In the genomic region with DNA sequence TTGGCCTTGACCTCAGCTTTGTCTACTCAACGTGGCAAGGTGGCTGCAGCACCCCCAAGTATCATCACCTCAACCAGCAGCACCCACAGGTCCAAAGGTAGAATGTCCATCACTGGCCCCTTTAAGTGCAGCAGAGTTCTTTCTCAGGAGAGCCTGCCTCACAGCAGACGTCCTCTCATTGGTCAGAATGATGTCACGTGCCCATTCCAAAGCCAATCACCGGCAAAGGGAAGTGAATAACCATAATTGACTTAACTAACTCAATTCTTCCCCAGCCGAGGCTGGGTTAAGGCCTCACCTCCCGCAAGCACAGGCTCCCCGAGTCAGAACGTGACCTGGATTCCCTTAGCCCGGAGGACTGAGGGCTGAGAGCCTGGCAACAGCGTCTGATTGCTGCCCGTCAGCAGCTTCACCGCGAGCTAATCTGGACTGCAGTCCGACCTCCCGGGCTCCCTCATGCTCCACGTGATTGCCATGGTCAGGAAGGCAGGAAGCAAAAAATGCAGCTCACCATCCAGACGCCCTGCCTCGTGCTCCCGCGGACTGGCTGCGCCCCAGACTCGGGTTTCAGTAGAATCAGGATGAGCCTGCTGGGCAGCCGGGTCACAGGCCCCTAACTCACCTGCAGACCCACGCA, we compare ENCODE assay signal across 15 cellular contexts.
DNase-seq lines count a peak whose midpoint lies in the region; ATAC-seq and TF ChIP-seq lines count a peak whose summit lies in the region.
"Had no signal": no experiment of that assay in that cellular context is flagged by ENCODE, and none has a peak within 500 bp of the region (broad histone marks: within the 10 kb centered on the region; RNA-seq: fewer than 3 reads in every experiment).

No MANE protein-coding gene starts in this region.

- no peaks in the 10 kb centered on the region for H3K9me3 ChIP-seq in right cardiac atrium (ENCODE audit: control insufficient read depth, low read length)

- intact Hi-C loops in right cardiac atrium (cut with DNase I), result no loop called here
- intact Hi-C loops in posterior cingulate gyrus (cut with DNase I), result no loop called here

- H3K36me3 Mint-ChIP-seq in WTC11 (peaks cover 43% of the 10 kb centered on the region), mesothelial cell of epicardium (no peaks in the 10 kb centered on the region)

- peak overlapping the region; percentile 18 for H3K4me3 ChIP-seq in right cardiac atrium (ENCODE audit: low read length)
- H3K4me3 ChIP-seq: BLaER1 treated with 17β-estradiol and CSF1 and Interleukin-3, amounts not matched to agents 10 nM and 100 nM had no signal

- peaks cover 41% of the 10 kb centered on the region for H3K9me3 Mint-ChIP-seq in WTC11
- H3K9me3 Mint-ChIP-seq in mesothelial cell of epicardium, result no peaks in the 10 kb centered on the region
- H3K9me3 Mint-ChIP-seq: activated CD8-positive, alpha-beta T cell treated with anti-CD3 and anti-CD28 coated beads for 36 hours had no signal

- H3K27me3 ChIP-seq in right cardiac atrium (ENCODE audit: control insufficient read depth, insufficient read depth), result no peaks in the 10 kb centered on the region
- H3K27me3 ChIP-seq: BLaER1 treated with 17β-estradiol and CSF1 and Interleukin-3, amounts not matched to agents 10 nM and 100 nM had no signal

- CTCF ChIA-PET in WTC11 (lab: Charles Lee), result no interaction called here

- 31% methylated on average over 24 of the region's 24 CpGs for WGBS in right cardiac atrium

- H3K27ac Mint-ChIP-seq in WTC11 (no peak overlapping the region), mesothelial cell of epicardium (no peak overlapping the region)
- H3K27ac Mint-ChIP-seq: activated CD8-positive, alpha-beta T cell treated with anti-CD3 and anti-CD28 coated beads for 36 hours had no signal

- H3K27me3 Mint-ChIP-seq in WTC11 (ENCODE audit: low read depth) (peaks cover 29% of the 10 kb centered on the region), mesothelial cell of epicardium (ENCODE audit: low read depth) (peaks cover 45% of the 10 kb centered on the region)

- ATAC-seq in WTC11 (no peak), right cardiac atrium (peak; percentile 75 to 79)
- ATAC-seq: activated CD8-positive, alpha-beta T cell treated with anti-CD3 and anti-CD28 coated beads for 36 hours had no signal

- TF ChIP-seq CTCF in WTC11 (IDR thresholded peaks at IDR 0.05), result no peak
- no peak for TF ChIP-seq CTCF in mesothelial cell of epicardium (IDR thresholded peaks at IDR 0.05; ENCODE audit: unreplicated experiment)

- POLR2A ChIA-PET in WTC11 (lab: Charles Lee), result no interaction called here

- H3K4me1 ChIP-seq in right cardiac atrium (ENCODE audit: control insufficient read depth, insufficient read depth, low read length), result no peaks in the 10 kb centered on the region

- peaks cover 2% of the 10 kb centered on the region for H3K4me1 Mint-ChIP-seq in WTC11
- H3K4me1 Mint-ChIP-seq in mesothelial cell of epicardium, result no peaks in the 10 kb centered on the region

- DNase-seq in DMS153 treated with DMSO at 0.1 percent for 48 hours (lab: John Stamatoyannopoulos, UW; ENCODE audit: unreplicated experiment), result peak; percentile 78
- no peak for DNase-seq in WTC11 (ENCODE audit: low spot score)
- DNase-seq in right cardiac atrium, result peak in 2 of 3 donors; percentile 27 to 63
- peak in 8 of 10 donors; percentile 32 to 83 (median 47) for DNase-seq in posterior cingulate gyrus
- DNase-seq in NK-92 (lab: John Stamatoyannopoulos, UW; ENCODE audit: unreplicated experiment), result no peak
- DNase-seq in stimulated activated CD4-positive, alpha-beta T cell treated with anti-CD3 and anti-CD28 coated beads, Interleukin-2, amount 100 ng/mL, for 48 hours, result no peak
- DNase-seq in DMS 273 (lab: John Stamatoyannopoulos, UW; ENCODE audit: unreplicated experiment), result no peak
- no peak for DNase-seq in mesothelial cell of epicardium (ENCODE audit: low spot score in 2 of 2, unreplicated experiment in 2 of 2)
- DNase-seq: activated CD8-positive, alpha-beta T cell treated with anti-CD3 and anti-CD28 coated beads for 36 hours; activated naive CD4-positive, alpha-beta T cell treated with anti-CD3 and anti-CD28 coated beads, Interleukin-2, amount 50 U/mL, for 16 hours; dermis blood vessel endothelial cell; NCI-H1436 treated with DMSO at 0.1 percent for 48 hours; OCI-M1; small intestine had no signal

- H3K4me3 Mint-ChIP-seq in WTC11, result no peak overlapping the region
- no peak overlapping the region for H3K4me3 Mint-ChIP-seq in mesothelial cell of epicardium
- H3K4me3 Mint-ChIP-seq: activated CD8-positive, alpha-beta T cell treated with anti-CD3 and anti-CD28 coated beads for 36 hours had no signal

- no peak overlapping the region for H3K27ac ChIP-seq in right cardiac atrium (ENCODE audit: low read length)
- H3K27ac ChIP-seq: BLaER1 treated with 17β-estradiol and CSF1 and Interleukin-3, amounts not matched to agents 10 nM and 100 nM had no signal

TF ChIP-seq in WTC11, 78 proteins besides CTCF, POLR2A, EP300 and RAD21:
- TF ChIP-seq, protein P1, sequence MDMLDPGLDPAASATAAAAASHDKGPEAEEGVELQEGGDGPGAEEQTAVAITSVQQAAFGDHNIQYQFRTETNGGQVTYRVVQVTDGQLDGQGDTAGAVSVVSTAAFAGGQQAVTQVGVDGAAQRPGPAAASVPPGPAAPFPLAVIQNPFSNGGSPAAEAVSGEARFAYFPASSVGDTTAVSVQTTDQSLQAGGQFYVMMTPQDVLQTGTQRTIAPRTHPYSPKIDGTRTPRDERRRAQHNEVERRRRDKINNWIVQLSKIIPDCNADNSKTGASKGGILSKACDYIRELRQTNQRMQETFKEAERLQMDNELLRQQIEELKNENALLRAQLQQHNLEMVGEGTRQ (CRISPR knock-in tag; IDR thresholded peaks at IDR 0.05), result peak; percentile 74
- TF ChIP-seq TCF7 (CRISPR knock-in tag; IDR thresholded peaks at IDR 0.05; ENCODE audit: low read depth) (no peak), NFYB (CRISPR knock-in tag; conservative IDR thresholded peaks at IDR 0.05; ENCODE audit: low read depth) (peak; percentile 39)
- TF ChIP-seq, protein P2, sequence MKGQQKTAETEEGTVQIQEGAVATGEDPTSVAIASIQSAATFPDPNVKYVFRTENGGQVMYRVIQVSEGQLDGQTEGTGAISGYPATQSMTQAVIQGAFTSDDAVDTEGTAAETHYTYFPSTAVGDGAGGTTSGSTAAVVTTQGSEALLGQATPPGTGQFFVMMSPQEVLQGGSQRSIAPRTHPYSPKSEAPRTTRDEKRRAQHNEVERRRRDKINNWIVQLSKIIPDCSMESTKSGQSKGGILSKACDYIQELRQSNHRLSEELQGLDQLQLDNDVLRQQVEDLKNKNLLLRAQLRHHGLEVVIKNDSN (CRISPR knock-in tag; IDR thresholded peaks at IDR 0.05), result peak; percentile 60; the same call in 1 of the 2 replicates

Comparison
In these comparisons a context has a peak if more than half of its experiments do, and no peak if none do; other contexts are left out.
1. DNase-seq: peak in DMS153 treated with DMSO at 0.1 percent for 48 hours (single experiment), right cardiac atrium (2 of 3) and posterior cingulate gyrus (8 of 10); none in WTC11 (single experiment), NK-92 (single experiment), stimulated activated CD4-positive, alpha-beta T cell treated with anti-CD3 and anti-CD28 coated beads, Interleukin-2, amount 100 ng/mL, for 48 hours (0 of 2), DMS 273 (single experiment) and mesothelial cell of epicardium (0 of 2).